Comparison of ENCODE assay signal across 8 cellular contexts in the genomic region with DNA sequence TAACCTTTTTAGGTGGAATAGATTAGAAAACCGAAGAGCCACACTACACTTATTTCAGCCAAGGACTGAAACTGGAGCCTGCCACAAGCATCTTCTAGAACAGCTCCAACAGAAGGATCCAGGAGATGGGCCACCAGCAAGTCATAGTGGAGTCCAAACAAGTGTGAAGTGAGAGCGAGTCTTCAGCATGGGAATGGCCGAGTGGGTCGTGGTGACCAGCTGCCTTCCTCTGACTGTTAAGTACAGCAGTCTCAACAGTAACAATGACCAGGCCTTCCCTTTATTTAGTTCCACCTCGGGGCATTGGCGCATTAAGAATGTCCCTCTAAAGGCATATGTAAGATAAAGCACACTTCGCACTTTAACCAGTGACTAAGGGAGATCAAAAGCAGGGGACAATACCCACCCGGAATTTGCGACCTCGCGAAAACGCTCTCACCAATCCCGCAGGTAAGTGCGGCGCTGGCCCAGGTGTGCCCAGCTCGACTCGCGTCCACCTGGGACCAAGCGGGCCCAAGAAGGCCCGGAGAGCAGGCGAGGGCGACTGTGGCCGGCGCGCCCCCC. TPM values are rescaled to one million over a fixed set of nuclear protein-coding genes. Genes with fewer than 3 reads are reported as not detected.
DNase-seq lines count a peak whose midpoint lies in the region; ATAC-seq and TF ChIP-seq lines count a peak whose summit lies in the region.

No MANE protein-coding gene starts in this region.

- H3K9me3 ChIP-seq in esophagus squamous epithelium, result no peaks in the 10 kb centered on the region
- H3K9me3 ChIP-seq in effector memory CD4-positive, alpha-beta T cell (ENCODE audit: control insufficient read depth, low read length), result no peaks in the 10 kb centered on the region

- no peak for ATAC-seq in GM19455 (IDR thresholded peaks at IDR 0.05; ENCODE audit: unreplicated experiment)
- no peak for ATAC-seq in HG03439 (IDR thresholded peaks at IDR 0.05; ENCODE audit: unreplicated experiment)

- intact Hi-C loops in esophagus squamous epithelium (cut with DNase I), result no loop called here

- peaks cover 7 to 31% (median 9%) of the 10 kb centered on the region in 3 donors for H3K4me1 ChIP-seq in esophagus squamous epithelium
- H3K4me1 ChIP-seq in effector memory CD4-positive, alpha-beta T cell (ENCODE audit: control insufficient read depth, insufficient read depth, low read length, poor library complexity, severe bottlenecking), result no peaks in the 10 kb centered on the region

- peak overlapping the region; percentile 89 to 95 (median 92) for H3K27ac ChIP-seq in esophagus squamous epithelium
- no peak overlapping the region for H3K27ac ChIP-seq in effector memory CD4-positive, alpha-beta T cell (ENCODE audit: insufficient read depth, low read length, poor library complexity, severe bottlenecking)

- TF ChIP-seq CTCF in esophagus squamous epithelium (IDR thresholded peaks at IDR 0.05) (no peak), nephron progenitor cell (IDR thresholded peaks at IDR 0.05) (no peak)

- H3K27ac Mint-ChIP-seq in nephron progenitor cell, result no peak overlapping the region

- H3K4me3 Mint-ChIP-seq in nephron progenitor cell, result peak overlapping the region; percentile 82

- H3K4me1 Mint-ChIP-seq in nephron progenitor cell, result peaks cover 9% of the 10 kb centered on the region

- WGBS in esophagus squamous epithelium, 2 donors, result 47 to 66% methylated on average over 7 to 16 of the region's 25 CpGs

- no peaks in the 10 kb centered on the region for H3K36me3 ChIP-seq in esophagus squamous epithelium
- no peaks in the 10 kb centered on the region for H3K36me3 ChIP-seq in effector memory CD4-positive, alpha-beta T cell (ENCODE audit: control insufficient read depth, insufficient read depth, low read length)

- no peaks in the 10 kb centered on the region for H3K36me3 Mint-ChIP-seq in nephron progenitor cell (ENCODE audit: low read depth)

- no peak for TF ChIP-seq POLR2A in esophagus squamous epithelium (IDR thresholded peaks at IDR 0.05)

- peaks cover 83% of the 10 kb centered on the region for H3K27me3 Mint-ChIP-seq in nephron progenitor cell (ENCODE audit: low read depth, poor library complexity)

- DNase-seq in Ammon's horn (ENCODE audit: low spot score), result peak; percentile 40
- peak; percentile 6 for DNase-seq in LoVo (ENCODE audit: low spot score)
- DNase-seq in esophagus squamous epithelium (lab: John Stamatoyannopoulos, UW), result no peak
- no peak for DNase-seq in nephron progenitor cell
- no peak for DNase-seq in NCI-H2029 treated with DMSO at 0.1 percent for 48 hours (lab: John Stamatoyannopoulos, UW)
- no peak for DNase-seq in effector memory CD4-positive, alpha-beta T cell

- H3K27me3 ChIP-seq in esophagus squamous epithelium, result peaks cover 0 to 13% (median 0%) of the 10 kb centered on the region in 4 donors
- H3K27me3 ChIP-seq in effector memory CD4-positive, alpha-beta T cell (replicated peaks; ENCODE audit: control insufficient read depth, insufficient read depth, low read length, poor library complexity, severe bottlenecking), result no peaks in the 10 kb centered on the region

- peaks cover 9% of the 10 kb centered on the region for H3K9me3 Mint-ChIP-seq in nephron progenitor cell

- peak overlapping the region; percentile 79 to 96 (median 90) for H3K4me3 ChIP-seq in esophagus squamous epithelium
- H3K4me3 ChIP-seq in effector memory CD4-positive, alpha-beta T cell (ENCODE audit: insufficient read depth, low read depth, low read length, poor library complexity, severe bottlenecking), result no peak overlapping the region

RNA-seq across cellular contexts. Expression of a gene that starts 1.1 kb away (rescaled TPM):
- total RNA-seq in esophagus squamous epithelium, result 1 to 10 TPM; 3.6 to 9.0 (median 5.0) TPM

Comparison
In these comparisons a context has a peak if more than half of its experiments do, and no peak if none do; other contexts are left out.
1. DNase-seq: peak in Ammon's horn (single experiment) and LoVo (single experiment); none in esophagus squamous epithelium (single experiment), nephron progenitor cell (single experiment), NCI-H2029 treated with DMSO at 0.1 percent for 48 hours (single experiment) and effector memory CD4-positive, alpha-beta T cell (0 of 3).